Comparison of ENCODE assay signal across 8 cellular contexts in genomic region chr2:87315183-87315902, GRCh38.
DNase-seq lines count a peak whose midpoint lies in the region; ATAC-seq, FAIRE-seq and TF ChIP-seq lines count a peak whose summit lies in the region.
"Not testable (repeated sequence)": the region's sequence is repeated elsewhere in the genome, so short reads cannot be mapped to it uniquely, and the experiment has no call there.

No MANE protein-coding gene starts in this region.

- not testable (repeated sequence) for DNase-seq in activated naive CD4-positive, alpha-beta T cell treated with anti-CD3 and anti-CD28 coated beads, Interleukin-2, amount 10 ng/mL, durations not matched to agents 7 days and 5 days
- DNase-seq in keratinocyte (ENCODE audit: low read depth, low spot score): peak; percentile 65
- peak; percentile 10 to 31 for DNase-seq in stimulated activated CD4-positive, alpha-beta T cell treated with anti-CD3 and anti-CD28 coated beads, Interleukin-4, amount 100 ng/mL, for 48 hours (ENCODE audit: low read depth in 2 of 2)

- not testable (repeated sequence) for H3F3A ChIP-seq in SU-DHL-6 (ENCODE audit: insufficient read depth)

- H3K4me1 Mint-ChIP-seq in activated naive CD4-positive, alpha-beta T cell treated with anti-CD3 and anti-CD28 coated beads, Interleukin-2, amount 10 ng/mL, durations not matched to agents 7 days and 5 days: peaks cover 17% of the 10 kb centered on the region

- not testable (repeated sequence) for H3K27me3 Mint-ChIP-seq in activated naive CD4-positive, alpha-beta T cell treated with anti-CD3 and anti-CD28 coated beads, Interleukin-2, amount 10 ng/mL, durations not matched to agents 7 days and 5 days

- H3K27ac ChIP-seq in SU-DHL-6 (ENCODE audit: low read depth, low read length): not testable (repeated sequence)
- H3K27ac ChIP-seq in keratinocyte (ENCODE audit: control insufficient read depth, insufficient read depth, low read length): peak overlapping the region; percentile 8

- peak overlapping the region; percentile 15 for H3K4me2 ChIP-seq in SU-DHL-6 (ENCODE audit: low read depth, low read length, poor library complexity, severe bottlenecking)
- H3K4me2 ChIP-seq in keratinocyte (ENCODE audit: control insufficient read depth, extremely low read depth, insufficient read depth, low read depth, low read length): peak overlapping the region; percentile 27

- not testable (repeated sequence) for H3K9me3 Mint-ChIP-seq in activated naive CD4-positive, alpha-beta T cell treated with anti-CD3 and anti-CD28 coated beads, Interleukin-2, amount 10 ng/mL, durations not matched to agents 7 days and 5 days

- dilution Hi-C loops in keratinocyte (cut with MboI; ENCODE audit: extremely low pct_ligation_motif_present, low sequenced_read_pairs): not testable (repeated sequence)

- peak overlapping the region; percentile 60 for H3K27ac Mint-ChIP-seq in activated naive CD4-positive, alpha-beta T cell treated with anti-CD3 and anti-CD28 coated beads, Interleukin-2, amount 10 ng/mL, durations not matched to agents 7 days and 5 days

- H3K9me3 ChIP-seq in SU-DHL-6 (ENCODE audit: insufficient read depth, low read length); keratinocyte (ENCODE audit: control insufficient read depth, low read depth, low read length): not testable (repeated sequence)

- not testable (repeated sequence) for H3K27me3 ChIP-seq in SU-DHL-6 (ENCODE audit: low read length); keratinocyte (ENCODE audit: control insufficient read depth, extremely low read depth, insufficient read depth, low read length)

- H3K9ac ChIP-seq in SU-DHL-6 (ENCODE audit: low read length); keratinocyte (ENCODE audit: control insufficient read depth, extremely low read depth, insufficient read depth, low read length): not testable (repeated sequence)

- ATAC-seq in GM18861 (IDR thresholded peaks at IDR 0.05; ENCODE audit: unreplicated experiment) (peak; percentile 70), GM21717 (IDR thresholded peaks at IDR 0.05; ENCODE audit: unreplicated experiment) (peak; percentile 66), HG02938 (IDR thresholded peaks at IDR 0.05; ENCODE audit: unreplicated experiment) (peak; percentile 66), HG03558 (IDR thresholded peaks at IDR 0.05; ENCODE audit: extremely low read depth, unreplicated experiment) (peak; percentile 40)

- CTCF ChIA-PET in activated naive CD4-positive, alpha-beta T cell treated with anti-CD3 and anti-CD28 coated beads, Interleukin-2, amount 10 ng/mL, durations not matched to agents 7 days and 5 days (lab: Charles Lee): not testable (repeated sequence)

- not testable (repeated sequence) for H2AFZ ChIP-seq in SU-DHL-6 (ENCODE audit: low read depth, low read length, severe bottlenecking); keratinocyte (ENCODE audit: control insufficient read depth, low read length)

- H3K36me3 ChIP-seq in SU-DHL-6 (ENCODE audit: low read length); keratinocyte (ENCODE audit: control insufficient read depth in 2 of 2, extremely low read depth in 1 of 2, insufficient read depth in 2 of 2, low read length in 2 of 2): not testable (repeated sequence)

- H3K9me1 ChIP-seq in keratinocyte (ENCODE audit: control insufficient read depth, extremely low read depth, insufficient read depth, low read length): not testable (repeated sequence)

- not testable (repeated sequence) for H3K36me3 Mint-ChIP-seq in activated naive CD4-positive, alpha-beta T cell treated with anti-CD3 and anti-CD28 coated beads, Interleukin-2, amount 10 ng/mL, durations not matched to agents 7 days and 5 days

- H3K4me3 Mint-ChIP-seq in activated naive CD4-positive, alpha-beta T cell treated with anti-CD3 and anti-CD28 coated beads, Interleukin-2, amount 10 ng/mL, durations not matched to agents 7 days and 5 days: not testable (repeated sequence)

- not testable (repeated sequence) for H3K9me2 ChIP-seq in SU-DHL-6 (replicated peaks; ENCODE audit: insufficient read depth, low read length)

- H3K79me2 ChIP-seq in SU-DHL-6 (ENCODE audit: insufficient read depth, low read length); keratinocyte (ENCODE audit: control insufficient read depth, insufficient read depth, low read length): not testable (repeated sequence)

- H3K4me3 ChIP-seq in SU-DHL-6 (ENCODE audit: insufficient read depth, low read length, poor library complexity, severe bottlenecking); keratinocyte (ENCODE audit: control insufficient read depth in 2 of 3, extremely low read depth in 1 of 3, insufficient read depth in 2 of 3, low read depth in 1 of 3, low read length in 3 of 3): not testable (repeated sequence)

- H3K4me1 ChIP-seq in keratinocyte (ENCODE audit: control insufficient read depth, extremely low read depth, insufficient read depth, low read length): not testable (repeated sequence)

- not testable (repeated sequence) for H4K20me1 ChIP-seq in SU-DHL-6 (ENCODE audit: low read depth, low read length); keratinocyte (ENCODE audit: control insufficient read depth, extremely low read depth, insufficient read depth, low read length)

- TF ChIP-seq CTCF in SU-DHL-6 (IDR thresholded peaks at IDR 0.05; ENCODE audit: insufficient read depth, low read length, poor library complexity, severe bottlenecking); keratinocyte (optimal IDR thresholded peaks at IDR 0.05 in 1 of 3, IDR thresholded peaks at IDR 0.05 in 1 of 3, conservative IDR thresholded peaks at IDR 0.05 in 1 of 3; ENCODE audit: extremely low read depth in 1 of 3, insufficient read depth in 2 of 3, low read length in 3 of 3): not testable (repeated sequence)

- FAIRE-seq in keratinocyte (lab: Jason Lieb, UNC): peak; percentile 88
